1 cellular context compared by ENCODE assay signal in genomic region chr13:100140441-100140840, GRCh38.
TF ChIP-seq lines count a peak whose summit lies in the region.

No MANE protein-coding gene starts in this region.

TF ChIP-seq in IMR-90, 13 proteins besides CTCF, POLR2A, EP300 and RAD21 (continued from another document):
- TF ChIP-seq ELK1 (IDR thresholded peaks at IDR 0.05; ENCODE audit: borderline replicate concordance, low read depth, low read length) (no peak), SMC3 (IDR thresholded peaks at IDR 0.05; ENCODE audit: low read depth, low read length) (no peak), MAZ (IDR thresholded peaks at IDR 0.05; ENCODE audit: borderline replicate concordance, low read depth, low read length) (no peak)
